2 cellular contexts compared by ENCODE assay signal in the genomic region with DNA sequence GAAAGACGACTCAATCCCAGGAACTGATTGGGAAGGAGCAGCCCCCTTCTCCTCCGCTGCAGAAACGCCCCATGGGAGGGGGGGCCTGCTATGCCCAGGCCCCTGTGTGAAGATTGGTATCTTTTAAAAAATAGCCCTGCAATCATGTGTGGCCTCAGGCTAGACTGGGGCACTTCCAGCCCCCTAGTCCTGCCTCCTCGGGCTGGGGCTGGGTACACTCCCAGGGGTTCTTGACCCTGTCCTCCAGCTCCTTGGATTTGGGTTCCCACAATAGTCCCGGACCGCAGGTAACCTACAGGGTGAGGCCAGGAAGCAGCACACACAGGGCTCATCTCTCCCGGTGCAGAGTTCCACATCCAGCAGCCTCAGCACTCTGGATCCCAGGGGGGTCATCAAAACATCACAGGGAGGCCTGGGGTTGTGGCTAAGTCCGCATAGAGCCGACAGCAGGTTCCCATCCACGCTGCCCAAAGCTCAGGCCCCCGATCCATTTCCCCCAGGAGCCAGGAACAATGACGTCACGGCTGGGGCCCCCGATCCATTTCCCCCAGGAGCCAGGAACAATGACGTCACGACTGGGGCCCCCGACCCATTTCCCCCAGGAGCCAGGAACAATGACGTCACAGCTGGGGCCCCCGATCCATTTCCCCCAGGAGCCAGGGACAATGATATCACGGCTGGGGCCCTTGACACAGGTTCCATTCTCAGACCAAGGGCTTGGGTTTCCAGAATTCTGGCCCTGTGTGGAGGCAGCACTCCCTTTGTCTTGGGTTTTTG.
TF ChIP-seq lines count a peak whose summit lies in the region.

No MANE protein-coding gene starts in this region.

TF ChIP-seq in GM23338, 12 proteins besides CTCF, POLR2A, EP300 and RAD21 (continues in another document):
- TF ChIP-seq, protein P1, sequence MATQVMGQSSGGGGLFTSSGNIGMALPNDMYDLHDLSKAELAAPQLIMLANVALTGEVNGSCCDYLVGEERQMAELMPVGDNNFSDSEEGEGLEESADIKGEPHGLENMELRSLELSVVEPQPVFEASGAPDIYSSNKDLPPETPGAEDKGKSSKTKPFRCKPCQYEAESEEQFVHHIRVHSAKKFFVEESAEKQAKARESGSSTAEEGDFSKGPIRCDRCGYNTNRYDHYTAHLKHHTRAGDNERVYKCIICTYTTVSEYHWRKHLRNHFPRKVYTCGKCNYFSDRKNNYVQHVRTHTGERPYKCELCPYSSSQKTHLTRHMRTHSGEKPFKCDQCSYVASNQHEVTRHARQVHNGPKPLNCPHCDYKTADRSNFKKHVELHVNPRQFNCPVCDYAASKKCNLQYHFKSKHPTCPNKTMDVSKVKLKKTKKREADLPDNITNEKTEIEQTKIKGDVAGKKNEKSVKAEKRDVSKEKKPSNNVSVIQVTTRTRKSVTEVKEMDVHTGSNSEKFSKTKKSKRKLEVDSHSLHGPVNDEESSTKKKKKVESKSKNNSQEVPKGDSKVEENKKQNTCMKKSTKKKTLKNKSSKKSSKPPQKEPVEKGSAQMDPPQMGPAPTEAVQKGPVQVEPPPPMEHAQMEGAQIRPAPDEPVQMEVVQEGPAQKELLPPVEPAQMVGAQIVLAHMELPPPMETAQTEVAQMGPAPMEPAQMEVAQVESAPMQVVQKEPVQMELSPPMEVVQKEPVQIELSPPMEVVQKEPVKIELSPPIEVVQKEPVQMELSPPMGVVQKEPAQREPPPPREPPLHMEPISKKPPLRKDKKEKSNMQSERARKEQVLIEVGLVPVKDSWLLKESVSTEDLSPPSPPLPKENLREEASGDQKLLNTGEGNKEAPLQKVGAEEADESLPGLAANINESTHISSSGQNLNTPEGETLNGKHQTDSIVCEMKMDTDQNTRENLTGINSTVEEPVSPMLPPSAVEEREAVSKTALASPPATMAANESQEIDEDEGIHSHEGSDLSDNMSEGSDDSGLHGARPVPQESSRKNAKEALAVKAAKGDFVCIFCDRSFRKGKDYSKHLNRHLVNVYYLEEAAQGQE (IDR thresholded peaks at IDR 0.05; ENCODE audit: unreplicated experiment), result no peak
- no peak for TF ChIP-seq JUNB (IDR thresholded peaks at IDR 0.05; ENCODE audit: unreplicated experiment)
- no peak for TF ChIP-seq EZH2 (IDR thresholded peaks at IDR 0.05; ENCODE audit: low read depth, unreplicated experiment)
- no peak for TF ChIP-seq EZH2phosphoT487 (IDR thresholded peaks at IDR 0.05; ENCODE audit: unreplicated experiment)
- TF ChIP-seq, protein P2, sequence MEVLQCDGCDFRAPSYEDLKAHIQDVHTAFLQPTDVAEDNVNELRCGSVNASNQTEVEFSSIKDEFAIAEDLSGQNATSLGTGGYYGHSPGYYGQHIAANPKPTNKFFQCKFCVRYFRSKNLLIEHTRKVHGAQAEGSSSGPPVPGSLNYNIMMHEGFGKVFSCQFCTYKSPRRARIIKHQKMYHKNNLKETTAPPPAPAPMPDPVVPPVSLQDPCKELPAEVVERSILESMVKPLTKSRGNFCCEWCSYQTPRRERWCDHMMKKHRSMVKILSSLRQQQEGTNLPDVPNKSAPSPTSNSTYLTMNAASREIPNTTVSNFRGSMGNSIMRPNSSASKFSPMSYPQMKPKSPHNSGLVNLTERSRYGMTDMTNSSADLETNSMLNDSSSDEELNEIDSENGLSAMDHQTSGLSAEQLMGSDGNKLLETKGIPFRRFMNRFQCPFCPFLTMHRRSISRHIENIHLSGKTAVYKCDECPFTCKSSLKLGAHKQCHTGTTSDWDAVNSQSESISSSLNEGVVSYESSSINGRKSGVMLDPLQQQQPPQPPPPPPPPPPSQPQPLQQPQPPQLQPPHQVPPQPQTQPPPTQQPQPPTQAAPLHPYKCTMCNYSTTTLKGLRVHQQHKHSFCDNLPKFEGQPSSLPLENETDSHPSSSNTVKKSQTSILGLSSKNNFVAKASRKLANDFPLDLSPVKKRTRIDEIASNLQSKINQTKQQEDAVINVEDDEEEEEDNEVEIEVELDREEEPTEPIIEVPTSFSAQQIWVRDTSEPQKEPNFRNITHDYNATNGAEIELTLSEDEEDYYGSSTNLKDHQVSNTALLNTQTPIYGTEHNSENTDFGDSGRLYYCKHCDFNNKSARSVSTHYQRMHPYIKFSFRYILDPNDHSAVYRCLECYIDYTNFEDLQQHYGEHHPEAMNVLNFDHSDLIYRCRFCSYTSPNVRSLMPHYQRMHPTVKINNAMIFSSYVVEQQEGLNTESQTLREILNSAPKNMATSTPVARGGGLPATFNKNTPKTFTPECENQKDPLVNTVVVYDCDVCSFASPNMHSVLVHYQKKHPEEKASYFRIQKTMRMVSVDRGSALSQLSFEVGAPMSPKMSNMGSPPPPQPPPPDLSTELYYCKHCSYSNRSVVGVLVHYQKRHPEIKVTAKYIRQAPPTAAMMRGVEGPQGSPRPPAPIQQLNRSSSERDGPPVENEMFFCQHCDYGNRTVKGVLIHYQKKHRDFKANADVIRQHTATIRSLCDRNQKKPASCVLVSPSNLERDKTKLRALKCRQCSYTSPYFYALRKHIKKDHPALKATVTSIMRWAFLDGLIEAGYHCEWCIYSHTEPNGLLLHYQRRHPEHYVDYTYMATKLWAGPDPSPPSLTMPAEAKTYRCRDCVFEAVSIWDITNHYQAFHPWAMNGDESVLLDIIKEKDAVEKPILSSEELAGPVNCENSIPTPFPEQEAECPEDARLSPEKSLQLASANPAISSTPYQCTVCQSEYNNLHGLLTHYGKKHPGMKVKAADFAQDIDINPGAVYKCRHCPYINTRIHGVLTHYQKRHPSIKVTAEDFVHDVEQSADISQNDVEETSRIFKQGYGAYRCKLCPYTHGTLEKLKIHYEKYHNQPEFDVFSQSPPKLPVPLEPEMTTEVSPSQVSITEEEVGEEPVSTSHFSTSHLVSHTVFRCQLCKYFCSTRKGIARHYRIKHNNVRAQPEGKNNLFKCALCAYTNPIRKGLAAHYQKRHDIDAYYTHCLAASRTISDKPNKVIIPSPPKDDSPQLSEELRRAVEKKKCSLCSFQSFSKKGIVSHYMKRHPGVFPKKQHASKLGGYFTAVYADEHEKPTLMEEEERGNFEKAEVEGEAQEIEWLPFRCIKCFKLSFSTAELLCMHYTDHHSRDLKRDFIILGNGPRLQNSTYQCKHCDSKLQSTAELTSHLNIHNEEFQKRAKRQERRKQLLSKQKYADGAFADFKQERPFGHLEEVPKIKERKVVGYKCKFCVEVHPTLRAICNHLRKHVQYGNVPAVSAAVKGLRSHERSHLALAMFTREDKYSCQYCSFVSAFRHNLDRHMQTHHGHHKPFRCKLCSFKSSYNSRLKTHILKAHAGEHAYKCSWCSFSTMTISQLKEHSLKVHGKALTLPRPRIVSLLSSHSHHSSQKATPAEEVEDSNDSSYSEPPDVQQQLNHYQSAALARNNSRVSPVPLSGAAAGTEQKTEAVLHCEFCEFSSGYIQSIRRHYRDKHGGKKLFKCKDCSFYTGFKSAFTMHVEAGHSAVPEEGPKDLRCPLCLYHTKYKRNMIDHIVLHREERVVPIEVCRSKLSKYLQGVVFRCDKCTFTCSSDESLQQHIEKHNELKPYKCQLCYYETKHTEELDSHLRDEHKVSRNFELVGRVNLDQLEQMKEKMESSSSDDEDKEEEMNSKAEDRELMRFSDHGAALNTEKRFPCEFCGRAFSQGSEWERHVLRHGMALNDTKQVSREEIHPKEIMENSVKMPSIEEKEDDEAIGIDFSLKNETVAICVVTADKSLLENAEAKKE (CRISPR knock-in tag; IDR thresholded peaks at IDR 0.05), result no peak
- no peak for TF ChIP-seq CREB1 (CRISPR knock-in tag; IDR thresholded peaks at IDR 0.05; ENCODE audit: low read depth)
- no peak for TF ChIP-seq POLR2AphosphoS5 (IDR thresholded peaks at IDR 0.05; ENCODE audit: low read depth)
- no peak for TF ChIP-seq STAT1 (IDR thresholded peaks at IDR 0.05; ENCODE audit: unreplicated experiment)

TF ChIP-seq in HepG2, 621 proteins besides CTCF, POLR2A, EP300 and RAD21 (continued from another document and continues in another):
- TF ChIP-seq, protein P3, sequence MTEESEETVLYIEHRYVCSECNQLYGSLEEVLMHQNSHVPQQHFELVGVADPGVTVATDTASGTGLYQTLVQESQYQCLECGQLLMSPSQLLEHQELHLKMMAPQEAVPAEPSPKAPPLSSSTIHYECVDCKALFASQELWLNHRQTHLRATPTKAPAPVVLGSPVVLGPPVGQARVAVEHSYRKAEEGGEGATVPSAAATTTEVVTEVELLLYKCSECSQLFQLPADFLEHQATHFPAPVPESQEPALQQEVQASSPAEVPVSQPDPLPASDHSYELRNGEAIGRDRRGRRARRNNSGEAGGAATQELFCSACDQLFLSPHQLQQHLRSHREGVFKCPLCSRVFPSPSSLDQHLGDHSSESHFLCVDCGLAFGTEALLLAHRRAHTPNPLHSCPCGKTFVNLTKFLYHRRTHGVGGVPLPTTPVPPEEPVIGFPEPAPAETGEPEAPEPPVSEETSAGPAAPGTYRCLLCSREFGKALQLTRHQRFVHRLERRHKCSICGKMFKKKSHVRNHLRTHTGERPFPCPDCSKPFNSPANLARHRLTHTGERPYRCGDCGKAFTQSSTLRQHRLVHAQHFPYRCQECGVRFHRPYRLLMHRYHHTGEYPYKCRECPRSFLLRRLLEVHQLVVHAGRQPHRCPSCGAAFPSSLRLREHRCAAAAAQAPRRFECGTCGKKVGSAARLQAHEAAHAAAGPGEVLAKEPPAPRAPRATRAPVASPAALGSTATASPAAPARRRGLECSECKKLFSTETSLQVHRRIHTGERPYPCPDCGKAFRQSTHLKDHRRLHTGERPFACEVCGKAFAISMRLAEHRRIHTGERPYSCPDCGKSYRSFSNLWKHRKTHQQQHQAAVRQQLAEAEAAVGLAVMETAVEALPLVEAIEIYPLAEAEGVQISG (CRISPR knock-in tag; IDR thresholded peaks at IDR 0.05), result no peak
- TF ChIP-seq RBM22 (optimal IDR thresholded peaks at IDR 0.05; ENCODE audit: low read length) (no peak), CREB1 (IDR thresholded peaks at IDR 0.05) (peak; percentile 82), CREB1 (CRISPR knock-in tag; IDR thresholded peaks at IDR 0.05) (no peak), NR2F6 (IDR thresholded peaks at IDR 0.05) (no peak), NR2F6 (CRISPR knock-in tag; IDR thresholded peaks at IDR 0.05) (no peak), TCF7L2 (IDR thresholded peaks at IDR 0.05; ENCODE audit: low read depth, low read length) (no peak), ATF7 (IDR thresholded peaks at IDR 0.05) (peak; percentile 42), ATF7 (CRISPR knock-in tag; IDR thresholded peaks at IDR 0.05) (no peak), ZNF230 (CRISPR knock-in tag; IDR thresholded peaks at IDR 0.05) (no peak), PTBP1 (IDR thresholded peaks at IDR 0.05; ENCODE audit: low read depth, low read length, poor library complexity, severe bottlenecking) (no peak), ZBTB20 (CRISPR knock-in tag; IDR thresholded peaks at IDR 0.05; ENCODE audit: borderline replicate concordance, low read depth) (no peak), ZSCAN21 (CRISPR knock-in tag; IDR thresholded peaks at IDR 0.05; ENCODE audit: borderline replicate concordance) (no peak), SNAPC2 (CRISPR knock-in tag; IDR thresholded peaks at IDR 0.05) (no peak)
- TF ChIP-seq, protein P4, sequence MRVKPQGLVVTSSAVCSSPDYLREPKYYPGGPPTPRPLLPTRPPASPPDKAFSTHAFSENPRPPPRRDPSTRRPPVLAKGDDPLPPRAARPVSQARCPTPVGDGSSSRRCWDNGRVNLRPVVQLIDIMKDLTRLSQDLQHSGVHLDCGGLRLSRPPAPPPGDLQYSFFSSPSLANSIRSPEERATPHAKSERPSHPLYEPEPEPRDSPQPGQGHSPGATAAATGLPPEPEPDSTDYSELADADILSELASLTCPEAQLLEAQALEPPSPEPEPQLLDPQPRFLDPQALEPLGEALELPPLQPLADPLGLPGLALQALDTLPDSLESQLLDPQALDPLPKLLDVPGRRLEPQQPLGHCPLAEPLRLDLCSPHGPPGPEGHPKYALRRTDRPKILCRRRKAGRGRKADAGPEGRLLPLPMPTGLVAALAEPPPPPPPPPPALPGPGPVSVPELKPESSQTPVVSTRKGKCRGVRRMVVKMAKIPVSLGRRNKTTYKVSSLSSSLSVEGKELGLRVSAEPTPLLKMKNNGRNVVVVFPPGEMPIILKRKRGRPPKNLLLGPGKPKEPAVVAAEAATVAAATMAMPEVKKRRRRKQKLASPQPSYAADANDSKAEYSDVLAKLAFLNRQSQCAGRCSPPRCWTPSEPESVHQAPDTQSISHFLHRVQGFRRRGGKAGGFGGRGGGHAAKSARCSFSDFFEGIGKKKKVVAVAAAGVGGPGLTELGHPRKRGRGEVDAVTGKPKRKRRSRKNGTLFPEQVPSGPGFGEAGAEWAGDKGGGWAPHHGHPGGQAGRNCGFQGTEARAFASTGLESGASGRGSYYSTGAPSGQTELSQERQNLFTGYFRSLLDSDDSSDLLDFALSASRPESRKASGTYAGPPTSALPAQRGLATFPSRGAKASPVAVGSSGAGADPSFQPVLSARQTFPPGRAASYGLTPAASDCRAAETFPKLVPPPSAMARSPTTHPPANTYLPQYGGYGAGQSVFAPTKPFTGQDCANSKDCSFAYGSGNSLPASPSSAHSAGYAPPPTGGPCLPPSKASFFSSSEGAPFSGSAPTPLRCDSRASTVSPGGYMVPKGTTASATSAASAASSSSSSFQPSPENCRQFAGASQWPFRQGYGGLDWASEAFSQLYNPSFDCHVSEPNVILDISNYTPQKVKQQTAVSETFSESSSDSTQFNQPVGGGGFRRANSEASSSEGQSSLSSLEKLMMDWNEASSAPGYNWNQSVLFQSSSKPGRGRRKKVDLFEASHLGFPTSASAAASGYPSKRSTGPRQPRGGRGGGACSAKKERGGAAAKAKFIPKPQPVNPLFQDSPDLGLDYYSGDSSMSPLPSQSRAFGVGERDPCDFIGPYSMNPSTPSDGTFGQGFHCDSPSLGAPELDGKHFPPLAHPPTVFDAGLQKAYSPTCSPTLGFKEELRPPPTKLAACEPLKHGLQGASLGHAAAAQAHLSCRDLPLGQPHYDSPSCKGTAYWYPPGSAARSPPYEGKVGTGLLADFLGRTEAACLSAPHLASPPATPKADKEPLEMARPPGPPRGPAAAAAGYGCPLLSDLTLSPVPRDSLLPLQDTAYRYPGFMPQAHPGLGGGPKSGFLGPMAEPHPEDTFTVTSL (CRISPR knock-in tag; IDR thresholded peaks at IDR 0.05; ENCODE audit: borderline replicate concordance), result no peak
- TF ChIP-seq, protein P5, sequence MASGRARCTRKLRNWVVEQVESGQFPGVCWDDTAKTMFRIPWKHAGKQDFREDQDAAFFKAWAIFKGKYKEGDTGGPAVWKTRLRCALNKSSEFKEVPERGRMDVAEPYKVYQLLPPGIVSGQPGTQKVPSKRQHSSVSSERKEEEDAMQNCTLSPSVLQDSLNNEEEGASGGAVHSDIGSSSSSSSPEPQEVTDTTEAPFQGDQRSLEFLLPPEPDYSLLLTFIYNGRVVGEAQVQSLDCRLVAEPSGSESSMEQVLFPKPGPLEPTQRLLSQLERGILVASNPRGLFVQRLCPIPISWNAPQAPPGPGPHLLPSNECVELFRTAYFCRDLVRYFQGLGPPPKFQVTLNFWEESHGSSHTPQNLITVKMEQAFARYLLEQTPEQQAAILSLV (CRISPR knock-in tag; IDR thresholded peaks at IDR 0.05; ENCODE audit: borderline replicate concordance), result no peak
- TF ChIP-seq, protein P6, sequence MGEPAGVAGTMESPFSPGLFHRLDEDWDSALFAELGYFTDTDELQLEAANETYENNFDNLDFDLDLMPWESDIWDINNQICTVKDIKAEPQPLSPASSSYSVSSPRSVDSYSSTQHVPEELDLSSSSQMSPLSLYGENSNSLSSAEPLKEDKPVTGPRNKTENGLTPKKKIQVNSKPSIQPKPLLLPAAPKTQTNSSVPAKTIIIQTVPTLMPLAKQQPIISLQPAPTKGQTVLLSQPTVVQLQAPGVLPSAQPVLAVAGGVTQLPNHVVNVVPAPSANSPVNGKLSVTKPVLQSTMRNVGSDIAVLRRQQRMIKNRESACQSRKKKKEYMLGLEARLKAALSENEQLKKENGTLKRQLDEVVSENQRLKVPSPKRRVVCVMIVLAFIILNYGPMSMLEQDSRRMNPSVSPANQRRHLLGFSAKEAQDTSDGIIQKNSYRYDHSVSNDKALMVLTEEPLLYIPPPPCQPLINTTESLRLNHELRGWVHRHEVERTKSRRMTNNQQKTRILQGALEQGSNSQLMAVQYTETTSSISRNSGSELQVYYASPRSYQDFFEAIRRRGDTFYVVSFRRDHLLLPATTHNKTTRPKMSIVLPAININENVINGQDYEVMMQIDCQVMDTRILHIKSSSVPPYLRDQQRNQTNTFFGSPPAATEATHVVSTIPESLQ (CRISPR knock-in tag; conservative IDR thresholded peaks at IDR 0.05), result no peak
